1 cellular context compared by ENCODE assay signal in genomic region chr7:107667341-107667740, GRCh38.
TF ChIP-seq lines count a peak whose summit lies in the region.

No MANE protein-coding gene starts in this region.

TF ChIP-seq in WTC11, 78 proteins besides CTCF, POLR2A, EP300 and RAD21 (continued from another document):
- TF ChIP-seq ZNF425 (CRISPR knock-in tag; conservative IDR thresholded peaks at IDR 0.05) (no peak), HMGA2 (CRISPR knock-in tag; IDR thresholded peaks at IDR 0.05) (no peak), ELF4 (CRISPR knock-in tag; IDR thresholded peaks at IDR 0.05; ENCODE audit: low read depth) (no peak), ZMAT4 (CRISPR knock-in tag; IDR thresholded peaks at IDR 0.05) (no peak), JAZF1 (CRISPR knock-in tag; IDR thresholded peaks at IDR 0.05) (no peak), ESRRA (CRISPR knock-in tag; IDR thresholded peaks at IDR 0.05; ENCODE audit: borderline replicate concordance) (no peak), FOXK1 (CRISPR knock-in tag; IDR thresholded peaks at IDR 0.05) (no peak), ZNF512 (CRISPR knock-in tag; IDR thresholded peaks at IDR 0.05; ENCODE audit: borderline replicate concordance) (no peak), CDX4 (CRISPR knock-in tag; IDR thresholded peaks at IDR 0.05; ENCODE audit: borderline replicate concordance) (no peak)
